7 cellular contexts compared by ENCODE assay signal in genomic region chr16:2046125-2046888, GRCh38. TPM values are rescaled to one million over a fixed set of nuclear protein-coding genes. Genes with fewer than 3 reads are reported as not detected.
DNase-seq lines count a peak whose midpoint lies in the region; ATAC-seq and TF ChIP-seq lines count a peak whose summit lies in the region.

No MANE protein-coding gene starts in this region.

- H3K27me3 ChIP-seq in H9 (ENCODE audit: insufficient read depth, low read length) (no peaks in the 10 kb centered on the region), esophagus muscularis mucosa (no peaks in the 10 kb centered on the region), spleen (replicated peaks in 1 of 7) (no peaks in the 10 kb centered on the region)

- no peak overlapping the region for H2AK5ac ChIP-seq in H9 (ENCODE audit: insufficient read length, low read length)

- H3K4me2 ChIP-seq in H9 (ENCODE audit: insufficient read depth, insufficient read length, low read length) (peak overlapping the region; percentile 82), OCI-LY7 (ENCODE audit: low read length) (peak overlapping the region; percentile 97)

- no peak for TF ChIP-seq EP300 in esophagus muscularis mucosa (IDR thresholded peaks at IDR 0.05)

- H3K4ac ChIP-seq in H9 (ENCODE audit: low read depth, low read length), result no peak overlapping the region

- intact Hi-C loops in OCI-LY7 (cut with micrococcal nuclease; ENCODE audit: unreplicated experiment) (loop anchor here (2.0 kb wide), 1 partner anchor 24 kb away; no protein-coding TSS in a partner anchor), esophagus muscularis mucosa (cut with DNase I) (no loop called here), spleen (cut with DNase I; ENCODE audit: low total_unique reads) (no loop called here)

- H3K79me2 ChIP-seq in H9 (ENCODE audit: insufficient read depth, low read length) (no peaks in the 10 kb centered on the region), OCI-LY7 (ENCODE audit: insufficient read depth, low read depth, low read length) (peaks cover 12% of the 10 kb centered on the region; the same call in 1 of the 2 replicates)

- H3K23me2 ChIP-seq in H9 (ENCODE audit: insufficient read length, low read depth, low read length, poor library complexity, severe bottlenecking), result peaks cover 11% of the 10 kb centered on the region

- H2BK120ac ChIP-seq in H9 (ENCODE audit: low read depth, low read length, poor library complexity, severe bottlenecking), result no peak overlapping the region

- H3K4me3 ChIP-seq in OCI-LY7 (ENCODE audit: low read depth, low read length, poor library complexity, severe bottlenecking) (peak overlapping the region; percentile 99), esophagus muscularis mucosa (peak overlapping the region; percentile 74 to 92 (median 88)), spleen (peak overlapping the region in 3 of 8 donors; percentile 70 to 99 (median 92))

- H3K9me2 ChIP-seq in OCI-LY7 (ENCODE audit: insufficient read depth, low read length), result no peaks in the 10 kb centered on the region

- WGBS in H9 (ENCODE audit: extremely low coverage, insufficient read length, low lambda C conversion rate), result no CpG with 5 or more reads among the region's 18 CpGs
- WGBS in esophagus muscularis mucosa, result 90% methylated on average over 18 of the region's 18 CpGs
- 70 to 84% (median 82%) methylated on average over 17 to 18 of the region's 18 CpGs for WGBS in spleen, 5 donors

- H3K79me1 ChIP-seq in H9 (ENCODE audit: insufficient read depth, low read depth, low read length, poor library complexity, severe bottlenecking), result no peaks in the 10 kb centered on the region

- H2BK5ac ChIP-seq in H9 (ENCODE audit: insufficient read length, low read length), result no peak overlapping the region

- no peak overlapping the region for H2BK20ac ChIP-seq in H9 (ENCODE audit: low read depth, low read length, poor library complexity, severe bottlenecking)

- H3T11ph ChIP-seq in H9 (ENCODE audit: low read length), result no peak overlapping the region

- peaks cover 4 to 14% (median 11%) of the 10 kb centered on the region in 3 experiments; a peak in 4 of 7 replicates for H3K36me3 Mint-ChIP-seq in H9 (ENCODE audit: insufficient read depth in 1 of 3, low read depth in 3 of 3)

- TF ChIP-seq CTCF in H9 (conservative IDR thresholded peaks at IDR 0.05) (no peak), OCI-LY7 (conservative IDR thresholded peaks at IDR 0.05; ENCODE audit: low read length) (no peak), esophagus muscularis mucosa (IDR thresholded peaks at IDR 0.05) (no peak), spleen (IDR thresholded peaks at IDR 0.05 in 8 of 11, conservative IDR thresholded peaks at IDR 0.05 in 3 of 11) (no peak)

- H3K18ac ChIP-seq in H9 (ENCODE audit: insufficient read length, low read depth, low read length), result no peak overlapping the region

- CTCF ChIA-PET in OCI-LY7 (lab: Charles Lee; ENCODE audit: unreplicated experiment), result no interaction called here

- H2BK12ac ChIP-seq in H9 (ENCODE audit: insufficient read length, low read depth, low read length), result no peak overlapping the region

- no peak overlapping the region for H3K56ac ChIP-seq in H9 (ENCODE audit: insufficient read length, low read depth, low read length)

- no peak overlapping the region for H3K27ac Mint-ChIP-seq in H9

- no peaks in the 10 kb centered on the region for H3K27me3 Mint-ChIP-seq in H9 (ENCODE audit: low read depth)

- H4K5ac ChIP-seq in H9 (ENCODE audit: insufficient read length, low read depth, low read length), result no peak overlapping the region

- ATAC-seq in GM21723 (IDR thresholded peaks at IDR 0.05; ENCODE audit: unreplicated experiment) (no peak), GM18861 (IDR thresholded peaks at IDR 0.05; ENCODE audit: unreplicated experiment) (no peak)

- H4K8ac ChIP-seq in H9 (replicated peaks; ENCODE audit: insufficient read length, low read depth, low read length), result no peak overlapping the region

- H3K36me3 ChIP-seq in OCI-LY7 (ENCODE audit: insufficient read depth, low read length) (peaks cover 20% of the 10 kb centered on the region; the same call in 1 of the 2 replicates), esophagus muscularis mucosa (peaks cover 0 to 34% (median 15%) of the 10 kb centered on the region in 4 donors), spleen (peaks cover 0 to 29% (median 10%) of the 10 kb centered on the region in 6 donors)

- TF ChIP-seq POLR2A in esophagus muscularis mucosa (IDR thresholded peaks at IDR 0.05; ENCODE audit: low read depth) (no peak), spleen (IDR thresholded peaks at IDR 0.05) (no peak)

- no peak overlapping the region for H3K9ac ChIP-seq in H9 (ENCODE audit: extremely low read depth, insufficient read length, low read length)

- H4K91ac ChIP-seq in H9 (ENCODE audit: insufficient read length, low read depth, low read length), result no peak overlapping the region

- H3K9me3 ChIP-seq in H9 (ENCODE audit: control insufficient read depth, low read depth, low read length) (no peaks in the 10 kb centered on the region), OCI-LY7 (ENCODE audit: low read length) (no peaks in the 10 kb centered on the region), esophagus muscularis mucosa (no peaks in the 10 kb centered on the region), spleen (no peaks in the 10 kb centered on the region)

- H3K9me3 Mint-ChIP-seq in H9, result no peaks in the 10 kb centered on the region

- H4K20me1 ChIP-seq in H9 (ENCODE audit: control insufficient read depth, insufficient read depth, insufficient read length) (no peaks in the 10 kb centered on the region), OCI-LY7 (ENCODE audit: insufficient read depth, low read length) (no peaks in the 10 kb centered on the region; the same call in 1 of the 2 replicates)

- no peak for DNase-seq in H9
- no peak for DNase-seq in OCI-LY7 (ENCODE audit: low spot score)
- no peak for DNase-seq in esophagus muscularis mucosa (ENCODE audit: extremely low spot score)
- DNase-seq in spleen, result no peak
- no peak for DNase-seq in NK-92 (lab: John Stamatoyannopoulos, UW; ENCODE audit: unreplicated experiment)

- H3K23ac ChIP-seq in H9 (ENCODE audit: insufficient read length, low read depth, low read length), result no peak overlapping the region

- H3K4me1 ChIP-seq in H9 (ENCODE audit: insufficient read depth, low read length) (0 out of 2 replicates have a peak, but pooled peaks cover 3% of the 10 kb centered on the region), OCI-LY7 (ENCODE audit: insufficient read depth, low read length, poor library complexity, severe bottlenecking) (peaks cover 20% of the 10 kb centered on the region), esophagus muscularis mucosa (peaks cover 58 to 72% (median 65%) of the 10 kb centered on the region in 4 donors), spleen (peaks cover 43 to 85% (median 71%) of the 10 kb centered on the region in 6 donors)

- H3K27ac ChIP-seq in H9 (ENCODE audit: insufficient read length, low read depth, low read length) (no peak overlapping the region), OCI-LY7 (ENCODE audit: low read depth, low read length, poor library complexity, severe bottlenecking) (no peak overlapping the region), esophagus muscularis mucosa (replicated peaks in 1 of 4) (peak overlapping the region in 3 of 4 donors; percentile 79 to 80 (median 80)), spleen (peak overlapping the region; percentile 1 to 92 (median 82))

- H2AFZ ChIP-seq in H9 (ENCODE audit: low read length), result no peak overlapping the region
- no peak overlapping the region for H2AFZ ChIP-seq in OCI-LY7 (ENCODE audit: low read length)

- no peak overlapping the region for H3K14ac ChIP-seq in H9 (ENCODE audit: insufficient read depth, low read length)

- peak overlapping the region; percentile 89 to 95 for H3K4me3 Mint-ChIP-seq in H9

- H2BK15ac ChIP-seq in H9 (ENCODE audit: low read depth, low read length), result no peak overlapping the region

- POLR2A ChIA-PET in OCI-LY7 (lab: Charles Lee), result interaction anchor here (1.4 kb wide), 1 partner anchor 54 kb away, joined by 4 read pairs; no protein-coding TSS in a partner anchor

- H3K4me1 Mint-ChIP-seq in H9, result peaks cover 10 to 18% of the 10 kb centered on the region in 2 experiments

- BruUV-seq in OCI-LY7 (replicated peaks; lab: Mats Ljungman, UMichigan), result no TSS peak

RNA-seq across cellular contexts. Expression of gene NTHL1, which starts 1.3 kb away (rescaled TPM):
- total RNA-seq in H9 (2021) (52.0 and 54.0 TPM in 2 replicates), OCI-LY7 (2022) (44.6 and 51.5 TPM in 2 replicates), esophagus muscularis mucosa (10 to 100 TPM; 11.8 to 25.2 (median 18.9) TPM), spleen (10 to 100 TPM in 6 of 7 donors, 1 to 10 TPM in 1; 9.6 to 29.6 (median 20.0) TPM)
- 50.9 and 56.2 TPM in 2 replicates for total RNA-seq in OCI-LY7 (2014; rRNA removed; shearing (Covaris generic))
- 10 to 100 TPM; 31.3 to 52.1 (median 37.0) TPM for polyA plus RNA-seq in spleen

RNA-seq across cellular contexts. Expression of gene TSC2, which starts 1.5 kb away (rescaled TPM):
- total RNA-seq in H9 (2021), result 122 and 125 TPM in 2 replicates
- total RNA-seq in OCI-LY7 (2014; rRNA removed; shearing (Covaris generic)), result 42.8 and 57.2 TPM in 2 replicates
- 152 and 160 TPM in 2 replicates for total RNA-seq in OCI-LY7 (2022)
- 10 to 100 TPM; 41.3 to 71.7 (median 52.0) TPM for total RNA-seq in esophagus muscularis mucosa
- total RNA-seq in spleen, result 100 to 1,000 TPM in 4 of 7 donors, 10 to 100 TPM in 3; 63.8 to 185 (median 103) TPM
- polyA plus RNA-seq in spleen, result 10 to 100 TPM; 20.7 to 82.0 (median 53.3) TPM

RNA-seq across cellular contexts. Expression of gene NHERF2, which starts 19.6 kb away (rescaled TPM):
- total RNA-seq in H9 (2021) (15.3 and 18.4 TPM in 2 replicates), OCI-LY7 (2022) (0.27 and 0.31 TPM in 2 replicates), esophagus muscularis mucosa (100 to 1,000 TPM in 2 of 4 donors, 10 to 100 TPM in 2; 45.3 to 130 (median 88.3) TPM), spleen (100 to 1,000 TPM in 4 of 7 donors, 10 to 100 TPM in 3; 62.4 to 179 (median 126) TPM)
- total RNA-seq in OCI-LY7 (2014; rRNA removed; shearing (Covaris generic)), result not detected in 2 replicates
- polyA plus RNA-seq in spleen, result 100 to 1,000 TPM in 1 of 3 donors, 10 to 100 TPM in 2; 64.6 to 218 (median 71.2) TPM

RNA-seq across cellular contexts. Expression of gene NPW, which starts 26.7 kb away (rescaled TPM):
- total RNA-seq in H9 (2021) (7.1 and 10.2 TPM in 2 replicates), OCI-LY7 (2022) (1.3 and 3.7 TPM in 2 replicates), esophagus muscularis mucosa (not detected), spleen (1 to 10 TPM in 1 of 7 donors, under 1 TPM in 3, not detected in 3; 0.51 to 1.9 (median 0.89) TPM)
- total RNA-seq in OCI-LY7 (2014; rRNA removed; shearing (Covaris generic)), result 0.85 and 0.88 TPM in 2 replicates
- polyA plus RNA-seq in spleen, result 1 to 10 TPM in 2 of 3 donors, under 1 TPM in 1; 0.30 to 2.5 (median 2.3) TPM

RNA-seq across cellular contexts. Expression of gene ZNF598, which starts 36.7 kb away (rescaled TPM):
- total RNA-seq in H9 (2021), result 64.2 and 70.9 TPM in 2 replicates
- 26.3 and 37.2 TPM in 2 replicates for total RNA-seq in OCI-LY7 (2014; rRNA removed; shearing (Covaris generic))
- total RNA-seq in OCI-LY7 (2022), result 80.4 and 83.8 TPM in 2 replicates
- total RNA-seq in esophagus muscularis mucosa, result 10 to 100 TPM; 23.3 to 46.5 (median 34.9) TPM
- 10 to 100 TPM; 34.6 to 56.2 (median 47.2) TPM for total RNA-seq in spleen
- polyA plus RNA-seq in spleen, result 10 to 100 TPM; 21.8 to 45.5 (median 29.0) TPM

Comparison
In these comparisons a context has a peak if more than half of its experiments do, and no peak if none do; other contexts are left out.
1. H3K27ac ChIP-seq: peak in esophagus muscularis mucosa (3 of 4) and spleen (8 of 8); none in H9 (single experiment) and OCI-LY7 (single experiment).
2. RNA of gene NHERF2, which starts 19.6 kb away (total RNA-seq): 62.4 to 179 TPM in spleen, 45.3 to 130 TPM in esophagus muscularis mucosa and 15.3 to 18.4 TPM in H9; 0.27 to 0.31 TPM in OCI-LY7; every median in the first group is over 10 times any median in the second.